Comparison of ENCODE assay signal across 33 cellular contexts in genomic region chrX:79100791-79101484, GRCh38. TPM values are rescaled to one million over a fixed set of nuclear protein-coding genes. Genes with fewer than 3 reads are reported as not detected.
DNase-seq lines count a peak whose midpoint lies in the region; ATAC-seq and FAIRE-seq lines count a peak whose summit lies in the region.
"Had no signal": no experiment of that assay in that cellular context is flagged by ENCODE, and none has a peak within 500 bp of the region (broad histone marks: within the 10 kb centered on the region; RNA-seq: fewer than 3 reads in every experiment).

No MANE protein-coding gene starts in this region.

- H3K27ac Mint-ChIP-seq in activated T-cell treated with anti-CD3 and anti-CD28 coated beads, Interleukin-2, amount 50 U/mL, for 72 hours, result peak overlapping the region; percentile 62
- peak overlapping the region; percentile 52 for H3K27ac Mint-ChIP-seq in activated naive CD8-positive, alpha-beta T cell
- H3K27ac Mint-ChIP-seq in stimulated activated effector memory CD8-positive, alpha-beta T cell treated with anti-CD3 and anti-CD28 coated beads, Interleukin-12 subunit alpha, Interleukin-12 subunit beta, amount 100 ng/mL, for 72 hours, result peak overlapping the region; percentile 84
- H3K27ac Mint-ChIP-seq: stimulated activated memory B cell treated with anti-CD40 and anti-IgM and Interleukin-4, amounts not matched to agents 10 μg/mL and 1 μg/mL and 100 μg/mL, for 72 hours had no signal

- no peak overlapping the region for H3K4me3 Mint-ChIP-seq in activated T-cell treated with anti-CD3 and anti-CD28 coated beads, Interleukin-2, amount 50 U/mL, for 72 hours
- no peak overlapping the region for H3K4me3 Mint-ChIP-seq in activated naive CD8-positive, alpha-beta T cell
- no peak overlapping the region for H3K4me3 Mint-ChIP-seq in stimulated activated effector memory CD8-positive, alpha-beta T cell treated with anti-CD3 and anti-CD28 coated beads, Interleukin-12 subunit alpha, Interleukin-12 subunit beta, amount 100 ng/mL, for 72 hours
- H3K4me3 Mint-ChIP-seq: stimulated activated memory B cell treated with anti-CD40 and anti-IgM and Interleukin-4, amounts not matched to agents 10 μg/mL and 1 μg/mL and 100 μg/mL, for 72 hours had no signal

- H3K36me3 Mint-ChIP-seq in activated T-cell treated with anti-CD3 and anti-CD28 coated beads, Interleukin-2, amount 50 U/mL, for 72 hours (ENCODE audit: insufficient read depth in 2 of 2), result peaks cover 0 to 2% of the 10 kb centered on the region in 2 donors
- H3K36me3 Mint-ChIP-seq in activated naive CD8-positive, alpha-beta T cell, result no peaks in the 10 kb centered on the region
- no peaks in the 10 kb centered on the region for H3K36me3 Mint-ChIP-seq in stimulated activated effector memory CD8-positive, alpha-beta T cell treated with anti-CD3 and anti-CD28 coated beads, Interleukin-12 subunit alpha, Interleukin-12 subunit beta, amount 100 ng/mL, for 72 hours
- H3K36me3 Mint-ChIP-seq: stimulated activated memory B cell treated with anti-CD40 and anti-IgM and Interleukin-4, amounts not matched to agents 10 μg/mL and 1 μg/mL and 100 μg/mL, for 72 hours had no signal

- peaks cover 8% of the 10 kb centered on the region for H3K27me3 Mint-ChIP-seq in activated T-cell treated with anti-CD3 and anti-CD28 coated beads, Interleukin-2, amount 50 U/mL, for 72 hours (ENCODE audit: low read depth)
- H3K27me3 Mint-ChIP-seq in activated naive CD8-positive, alpha-beta T cell, result no peaks in the 10 kb centered on the region
- H3K27me3 Mint-ChIP-seq: stimulated activated memory B cell treated with anti-CD40 and anti-IgM and Interleukin-4, amounts not matched to agents 10 μg/mL and 1 μg/mL and 100 μg/mL, for 72 hours had no signal

- no peak for DNase-seq in activated T-cell treated with anti-CD3 and anti-CD28 coated beads, Interleukin-2, amount 50 U/mL, for 72 hours
- no peak for DNase-seq in activated T-cell treated with anti-CD3 and anti-CD28 coated beads, Interleukin-2, amount 50 U/mL, for 48 hours
- DNase-seq in HTR-8/SVneo (ENCODE audit: insufficient read length, low spot score), result no peak
- DNase-seq in stimulated activated effector memory CD8-positive, alpha-beta T cell treated with anti-CD3 and anti-CD28 coated beads, Interleukin-12 subunit alpha, Interleukin-12 subunit beta, amount 100 ng/mL, for 72 hours (ENCODE audit: low spot score in 2 of 2), result no peak
- DNase-seq in DMS 273 (lab: John Stamatoyannopoulos, UW; ENCODE audit: unreplicated experiment), result no peak
- no peak for DNase-seq in kidney tubule cell (ENCODE audit: low spot score)
- DNase-seq in EL, result no peak
- DNase-seq: activated CD4-positive, alpha-beta T cell treated with anti-CD3 and anti-CD28 coated beads, Interleukin-2, amount 50 U/mL, for 4 hours; activated naive CD4-positive, alpha-beta T cell treated with anti-CD3 and anti-CD28 coated beads, Interleukin-2, amount 50 U/mL, for 16 hours; caudate nucleus; cortex of kidney; DMS79; effector memory CD4-positive, alpha-beta T cell; GF-D8; hypothalamus; KBM-7; left cardiac atrium; NCI-H1092; NCI-H1694; NCI-H446; NCI-H748 treated with DMSO at 0.1 percent for 48 hours; SHP77; T-helper 9 cell; upper lobe of right lung had no signal

- H3K9me3 Mint-ChIP-seq in activated T-cell treated with anti-CD3 and anti-CD28 coated beads, Interleukin-2, amount 50 U/mL, for 72 hours, result no peaks in the 10 kb centered on the region
- no peaks in the 10 kb centered on the region for H3K9me3 Mint-ChIP-seq in activated naive CD8-positive, alpha-beta T cell (ENCODE audit: low read depth)
- H3K9me3 Mint-ChIP-seq in stimulated activated effector memory CD8-positive, alpha-beta T cell treated with anti-CD3 and anti-CD28 coated beads, Interleukin-12 subunit alpha, Interleukin-12 subunit beta, amount 100 ng/mL, for 72 hours, result no peaks in the 10 kb centered on the region
- H3K9me3 Mint-ChIP-seq: stimulated activated memory B cell treated with anti-CD40 and anti-IgM and Interleukin-4, amounts not matched to agents 10 μg/mL and 1 μg/mL and 100 μg/mL, for 72 hours had no signal

- peaks cover 46% of the 10 kb centered on the region for H3K4me1 Mint-ChIP-seq in activated T-cell treated with anti-CD3 and anti-CD28 coated beads, Interleukin-2, amount 50 U/mL, for 72 hours (ENCODE audit: low read depth)
- peaks cover 48% of the 10 kb centered on the region for H3K4me1 Mint-ChIP-seq in activated naive CD8-positive, alpha-beta T cell (ENCODE audit: low read depth)
- peaks cover 24% of the 10 kb centered on the region for H3K4me1 Mint-ChIP-seq in stimulated activated effector memory CD8-positive, alpha-beta T cell treated with anti-CD3 and anti-CD28 coated beads, Interleukin-12 subunit alpha, Interleukin-12 subunit beta, amount 100 ng/mL, for 72 hours

- FAIRE-seq in HTR-8/SVneo (lab: Jason Lieb, UNC), result peak; percentile 52

- peak; percentile 90 for ATAC-seq in activated T-cell treated with anti-CD3 and anti-CD28 coated beads, Interleukin-2, amount 50 U/mL, for 72 hours (replicated peaks in 1 of 2)
- ATAC-seq in stimulated activated effector memory CD8-positive, alpha-beta T cell treated with anti-CD3 and anti-CD28 coated beads, Interleukin-12 subunit alpha, Interleukin-12 subunit beta, amount 100 ng/mL, for 72 hours, result peak; percentile 75
- ATAC-seq: left cardiac atrium; Panc1; stimulated activated memory B cell treated with anti-CD40 and anti-IgM and Interleukin-4, amounts not matched to agents 10 μg/mL and 1 μg/mL and 100 μg/mL, for 72 hours; upper lobe of right lung had no signal

RNA-seq across cellular contexts. Expression of gene GPR174, which starts 43.5 kb away (rescaled TPM):
- 10 to 100 TPM; 19.1 to 20.0 TPM for total RNA-seq in activated T-cell treated with anti-CD3 and anti-CD28 coated beads, Interleukin-2, amount 50 U/mL, for 72 hours
- total RNA-seq: glomerular endothelial cell, HT1080, lung microvascular endothelial cell, M059J, osteocyte, renal cortical epithelial cell had no signal
